ENCODE assay signal across 8 cellular contexts in the genomic region with DNA sequence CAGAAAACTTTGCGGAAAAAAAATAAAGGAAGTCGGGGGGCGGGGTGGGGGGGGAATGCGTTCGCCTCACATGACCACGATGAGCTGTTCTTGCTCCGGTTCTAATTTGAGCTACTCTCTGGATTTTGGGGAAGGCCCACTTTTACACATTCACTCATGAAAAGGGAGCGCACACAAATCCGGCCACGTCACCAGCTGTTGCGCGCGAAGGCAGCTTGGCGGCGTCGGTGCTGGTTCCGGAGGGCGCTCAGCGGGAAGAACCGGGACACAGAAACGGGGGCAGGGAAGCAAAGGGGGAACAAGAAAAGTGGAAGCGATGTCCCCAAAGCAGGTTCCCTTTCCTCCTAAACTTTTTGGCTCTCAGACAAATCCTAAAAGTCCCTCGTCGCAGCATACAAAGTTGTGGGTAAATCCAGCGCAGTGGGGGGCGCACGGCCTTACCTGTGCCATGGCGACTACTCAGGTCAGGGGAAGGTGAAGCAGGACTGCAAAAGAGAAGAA. TPM values are rescaled to one million over a fixed set of nuclear protein-coding genes. Genes with fewer than 3 reads are reported as not detected.
A peak's percentile ranks its signal among the peaks of the same experiment; 100 is the strongest.
DNase-seq lines count a peak whose midpoint lies in the region; ATAC-seq and TF ChIP-seq lines count a peak whose summit lies in the region.

No MANE protein-coding gene starts in this region.

- DNase-seq in CD8-positive, alpha-beta T cell: peak; percentile 12 to 61 (median 51)
- DNase-seq in MM.1S: peak; percentile 59
- peak; percentile 87 for DNase-seq in choroid plexus epithelial cell (ENCODE audit: low read depth)
- peak; percentile 29 to 57 (median 42) for DNase-seq in stimulated activated CD4-positive, alpha-beta T cell treated with anti-CD3 and anti-CD28 coated beads, Interleukin-1b, Interleukin-23, amount 100 ng/mL, for 24 hours (ENCODE audit: low read depth in 4 of 4, low spot score in 1 of 4)
- no peak for DNase-seq in D341Med (ENCODE audit: low spot score)

- H3K4me1 ChIP-seq in CD8-positive, alpha-beta T cell (ENCODE audit: insufficient read depth, low read length): peaks cover 8% of the 10 kb centered on the region
- no peaks in the 10 kb centered on the region; the same call in 1 of the 2 replicates for H3K4me1 ChIP-seq in MM.1S (ENCODE audit: low read length)

- no peaks in the 10 kb centered on the region for H3K27me3 ChIP-seq in CD8-positive, alpha-beta T cell (ENCODE audit: insufficient read depth, low read length)
- H3K27me3 ChIP-seq in MM.1S (replicated peaks; ENCODE audit: insufficient read depth, low read length) (no peaks in the 10 kb centered on the region), layer of hippocampus (ENCODE audit: control insufficient read depth, insufficient read depth, low read length) (no peaks in the 10 kb centered on the region)

- H3K79me2 ChIP-seq in MM.1S (ENCODE audit: low read length): peaks cover 47% of the 10 kb centered on the region

- H3K4me3 Mint-ChIP-seq in CD8-positive, alpha-beta T cell: peak overlapping the region; percentile 91

- H3K9ac ChIP-seq in MM.1S (ENCODE audit: low read length): peak overlapping the region; percentile 77

- peaks cover 26% of the 10 kb centered on the region for H3K4me1 Mint-ChIP-seq in CD8-positive, alpha-beta T cell (ENCODE audit: low read depth)

- no peaks in the 10 kb centered on the region for H3K9me2 ChIP-seq in MM.1S (replicated peaks; ENCODE audit: insufficient read depth, low read length)

- peak; percentile 46 for ATAC-seq in CD8-positive, alpha-beta T cell
- ATAC-seq in GM21529 (IDR thresholded peaks at IDR 0.05; ENCODE audit: unreplicated experiment): peak; percentile 29
- peak; percentile 46 to 58 for ATAC-seq in activated CD4-positive, CD25-positive, alpha-beta regulatory T cell treated with anti-CD3 and anti-CD28 coated beads, Interleukin-2, amount 50 U/mL, for 24 hours

- H3K9me3 Mint-ChIP-seq in CD8-positive, alpha-beta T cell: no peaks in the 10 kb centered on the region

- H4K20me1 ChIP-seq in MM.1S (ENCODE audit: insufficient read depth, low read length): no peaks in the 10 kb centered on the region

- H2AFZ ChIP-seq in MM.1S (ENCODE audit: low read length): peak overlapping the region; percentile 85

- POLR2A ChIA-PET in CD8-positive, alpha-beta T cell (lab: Charles Lee): interaction anchor here (0.7 kb wide), 1 partner anchor 128 kb away, joined by 3 read pairs; no protein-coding TSS in a partner anchor

- H3K4me3 ChIP-seq in CD8-positive, alpha-beta T cell (ENCODE audit: low read depth, low read length): peak overlapping the region; percentile 79
- H3K4me3 ChIP-seq in MM.1S (ENCODE audit: low read length): peak overlapping the region; percentile 90
- H3K4me3 ChIP-seq in choroid plexus epithelial cell (ENCODE audit: low read depth, low read length): peak overlapping the region; percentile 92

- peak overlapping the region; percentile 61 for H3K4me2 ChIP-seq in MM.1S (ENCODE audit: low read depth, low read length)

- peaks cover 5% of the 10 kb centered on the region for H3K36me3 Mint-ChIP-seq in CD8-positive, alpha-beta T cell

- CTCF ChIA-PET in CD8-positive, alpha-beta T cell (lab: Charles Lee): interaction anchor here (0.7 kb wide), 1 partner anchor 15 kb away, joined by 3 read pairs; no protein-coding TSS in a partner anchor

- intact Hi-C loops in CD8-positive, alpha-beta T cell (cut with DNase I, micrococcal nuclease): loop anchor here in 1 of 2 experiments (5.0 kb wide), 1 partner anchor 126 kb away; a partner anchor contains a TSS

- H3K9me3 ChIP-seq in CD8-positive, alpha-beta T cell (ENCODE audit: low read length): no peaks in the 10 kb centered on the region
- H3K9me3 ChIP-seq in MM.1S (replicated peaks; ENCODE audit: insufficient read depth, low read length): no peaks in the 10 kb centered on the region

- TF ChIP-seq CTCF in CD8-positive, alpha-beta T cell (IDR thresholded peaks at IDR 0.05): no peak
- TF ChIP-seq CTCF in MM.1S (IDR thresholded peaks at IDR 0.05; ENCODE audit: low read length) (0 out of 2 replicates have a peak, but pooled peaks have one; percentile 11), choroid plexus epithelial cell (conservative IDR thresholded peaks at IDR 0.05; ENCODE audit: low read depth, low read length) (peak; percentile 51)

- H3K27ac ChIP-seq in CD8-positive, alpha-beta T cell (ENCODE audit: low read depth, low read length): peak overlapping the region; percentile 61
- peak overlapping the region; percentile 66 for H3K27ac ChIP-seq in MM.1S (ENCODE audit: low read length)
- peak overlapping the region; percentile 77 for H3K27ac ChIP-seq in layer of hippocampus (ENCODE audit: low read depth, low read length)

- H3K27me3 Mint-ChIP-seq in CD8-positive, alpha-beta T cell (ENCODE audit: low read depth): peaks cover 4% of the 10 kb centered on the region

- H3K36me3 ChIP-seq in CD8-positive, alpha-beta T cell (ENCODE audit: insufficient read depth, low read length): no peaks in the 10 kb centered on the region
- no peaks in the 10 kb centered on the region for H3K36me3 ChIP-seq in MM.1S (replicated peaks; ENCODE audit: insufficient read depth, low read length)

- 0 out of 2 replicates have a peak, but pooled peaks cover 7% of the 10 kb centered on the region for H3F3A ChIP-seq in MM.1S (ENCODE audit: insufficient read depth, low read length)

- peak overlapping the region; percentile 91 for H3K27ac Mint-ChIP-seq in CD8-positive, alpha-beta T cell

RNA-seq across cellular contexts. Expression of a gene that starts 0.6 kb away (rescaled TPM):
- total RNA-seq in CD8-positive, alpha-beta T cell: 10 to 100 TPM; 26.8 to 28.2 TPM
